Comparison of ENCODE assay signal across 1 cellular context in genomic region chr16:66976746-66977145, GRCh38.
TF ChIP-seq lines count a peak whose summit lies in the region.

No MANE protein-coding gene starts in this region.

TF ChIP-seq in K562, 482 proteins besides CTCF, POLR2A, EP300 and RAD21:
- no peak for TF ChIP-seq ZMIZ1 (IDR thresholded peaks at IDR 0.05; ENCODE audit: low read depth in 2 of 2, low read length in 2 of 2)
- no peak for TF ChIP-seq PRMT5 (CRISPR knock-in tag; IDR thresholded peaks at IDR 0.05)
- no peak for TF ChIP-seq PRPF4 (IDR thresholded peaks at IDR 0.05; ENCODE audit: insufficient read depth, low read depth, low read length, poor library complexity, severe bottlenecking)
- no peak for TF ChIP-seq CTBP1 (IDR thresholded peaks at IDR 0.05; ENCODE audit: borderline replicate concordance)
- no peak for TF ChIP-seq EWSR1 (IDR thresholded peaks at IDR 0.05; ENCODE audit: borderline replicate concordance, low read depth, partially characterized antibody)
- no peak for TF ChIP-seq CHAMP1 (IDR thresholded peaks at IDR 0.05)
- no peak for TF ChIP-seq ARID1B (IDR thresholded peaks at IDR 0.05)
